In the genomic region with DNA sequence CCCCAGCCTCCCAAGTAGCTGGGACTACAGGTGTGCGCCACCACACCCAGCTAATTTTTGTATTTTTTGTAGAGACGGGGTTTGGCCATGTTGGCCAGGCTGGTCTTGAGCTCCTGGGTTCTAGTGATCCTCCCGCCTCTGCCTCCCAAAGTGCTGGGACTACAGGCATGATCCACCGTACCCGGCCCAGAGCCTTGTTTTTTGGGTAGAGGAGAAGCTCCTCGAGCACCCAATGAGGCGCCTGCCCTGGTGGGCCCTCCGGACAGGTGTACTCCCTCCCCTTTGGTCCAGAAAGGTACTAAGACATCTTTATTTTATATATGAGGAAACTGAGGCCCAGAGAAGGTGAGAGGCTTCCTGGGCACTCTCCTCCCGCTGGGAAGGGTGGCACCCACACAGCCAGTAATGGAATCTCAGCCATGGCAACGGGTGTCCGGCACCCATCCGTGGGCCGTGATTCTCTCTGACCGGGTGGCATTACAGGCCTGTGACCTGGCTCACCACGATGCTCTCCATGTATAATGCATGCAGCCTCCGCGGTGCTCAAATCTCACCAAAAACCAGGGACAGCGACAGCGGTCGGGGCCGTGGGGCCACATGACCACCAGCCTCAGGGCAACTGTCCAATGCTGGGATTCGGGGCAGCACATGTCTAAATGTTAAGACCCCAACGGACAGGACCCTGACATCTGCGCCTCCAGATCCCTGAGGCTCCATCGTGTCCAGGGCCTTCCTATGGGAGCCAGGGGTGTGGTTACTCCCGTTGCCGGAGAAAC, we compare ENCODE assay signal across 18 cellular contexts. TPM values are rescaled to one million over a fixed set of nuclear protein-coding genes. Genes with fewer than 3 reads are reported as not detected.
DNase-seq lines count a peak whose midpoint lies in the region; ATAC-seq and TF ChIP-seq lines count a peak whose summit lies in the region.
"Had no signal": no experiment of that assay in that cellular context is flagged by ENCODE, and none has a peak within 500 bp of the region (broad histone marks: within the 10 kb centered on the region; RNA-seq: fewer than 3 reads in every experiment).

No MANE protein-coding gene starts in this region.

- ATAC-seq in Right ventricle myocardium superior (ENCODE audit: poor library complexity) (no peak), lower lobe of right lung (no peak), HG03025 (IDR thresholded peaks at IDR 0.05; ENCODE audit: low FRiP score, unreplicated experiment) (no peak)

- no peaks in the 10 kb centered on the region for H3K9me3 ChIP-seq in lower lobe of right lung
- H3K9me3 ChIP-seq: BLaER1, Caco-2 had no signal

- H3K4me1 Mint-ChIP-seq in glutamatergic neuron (ENCODE audit: low read depth, unreplicated experiment) = peaks cover 3% of the 10 kb centered on the region
- no peaks in the 10 kb centered on the region for H3K4me1 Mint-ChIP-seq in T-helper 2 cell treated with Interferon-gamma antibody and Interleukin-4, amounts not matched to agents 5 μg/mL and 100 μg/mL, for 36 hours (ENCODE audit: low read depth)
- H3K4me1 Mint-ChIP-seq: CD8-positive, alpha-beta memory T cell had no signal

- intact Hi-C loops in Right ventricle myocardium superior (cut with DNase I) = no loop called here
- intact Hi-C loops in cardiac septum (cut with DNase I) = loop anchor here (5.0 kb wide), 1 partner anchor 141 kb away; no protein-coding TSS in a partner anchor
- intact Hi-C loops in lower lobe of right lung (cut with DNase I) = no loop called here
- intact Hi-C loops in posterior vena cava (cut with DNase I) = loop anchor here in 1 of 2 donors (10.0 kb wide), 1 partner anchor 133 kb away; no protein-coding TSS in a partner anchor

- H3K36me3 Mint-ChIP-seq in glutamatergic neuron (ENCODE audit: unreplicated experiment) = no peaks in the 10 kb centered on the region
- H3K36me3 Mint-ChIP-seq in T-helper 2 cell treated with Interferon-gamma antibody and Interleukin-4, amounts not matched to agents 5 μg/mL and 100 μg/mL, for 36 hours (ENCODE audit: low read depth) = no peaks in the 10 kb centered on the region
- H3K36me3 Mint-ChIP-seq: CD8-positive, alpha-beta memory T cell had no signal

- TF ChIP-seq CTCF in glutamatergic neuron (IDR thresholded peaks at IDR 0.05; ENCODE audit: partially characterized antibody, unreplicated experiment) (no peak), lower lobe of right lung (IDR thresholded peaks at IDR 0.05) (no peak)

- no peak overlapping the region for H3K27ac Mint-ChIP-seq in glutamatergic neuron (ENCODE audit: unreplicated experiment)
- no peak overlapping the region for H3K27ac Mint-ChIP-seq in T-helper 2 cell treated with Interferon-gamma antibody and Interleukin-4, amounts not matched to agents 5 μg/mL and 100 μg/mL, for 36 hours
- H3K27ac Mint-ChIP-seq: CD8-positive, alpha-beta memory T cell; HFFc6 had no signal

- DNase-seq in Right ventricle myocardium superior (peak; percentile 37), cardiac septum (ENCODE audit: low spot score) (no peak), glutamatergic neuron (peak; percentile 10), lower lobe of right lung (peak; percentile 42), posterior vena cava (ENCODE audit: low spot score) (peak; percentile 71), DMS53 (lab: John Stamatoyannopoulos, UW) (no peak)
- DNase-seq in T-helper 2 cell treated with Interferon-gamma antibody and Interleukin-4, amounts not matched to agents 5 μg/mL and 100 μg/mL, for 36 hours (ENCODE audit: low spot score) = no peak
- DNase-seq: 8988T; AML-193; Caco-2; CD8-positive, alpha-beta memory T cell; GF-D8; HCEC 1CT; HFFc6 had no signal

- peaks cover 9% of the 10 kb centered on the region for H3K27me3 Mint-ChIP-seq in glutamatergic neuron (ENCODE audit: unreplicated experiment)
- H3K27me3 Mint-ChIP-seq in T-helper 2 cell treated with Interferon-gamma antibody and Interleukin-4, amounts not matched to agents 5 μg/mL and 100 μg/mL, for 36 hours (ENCODE audit: low read depth) = peaks cover 4% of the 10 kb centered on the region

- peaks cover 1% of the 10 kb centered on the region for H3K9me3 Mint-ChIP-seq in glutamatergic neuron (ENCODE audit: unreplicated experiment)
- H3K9me3 Mint-ChIP-seq in T-helper 2 cell treated with Interferon-gamma antibody and Interleukin-4, amounts not matched to agents 5 μg/mL and 100 μg/mL, for 36 hours = no peaks in the 10 kb centered on the region
- H3K9me3 Mint-ChIP-seq: CD8-positive, alpha-beta memory T cell; HFFc6 had no signal

- H3K4me3 Mint-ChIP-seq in glutamatergic neuron (ENCODE audit: unreplicated experiment) = no peak overlapping the region
- H3K4me3 Mint-ChIP-seq in T-helper 2 cell treated with Interferon-gamma antibody and Interleukin-4, amounts not matched to agents 5 μg/mL and 100 μg/mL, for 36 hours = no peak overlapping the region
- H3K4me3 Mint-ChIP-seq: CD8-positive, alpha-beta memory T cell; HFFc6 had no signal

- H3K36me3 ChIP-seq in lower lobe of right lung = no peaks in the 10 kb centered on the region
- H3K36me3 ChIP-seq: BLaER1 had no signal

- H3K4me1 ChIP-seq in lower lobe of right lung = no peaks in the 10 kb centered on the region
- H3K4me1 ChIP-seq: Caco-2 had no signal

- H3K4me3 ChIP-seq in lower lobe of right lung = no peak overlapping the region
- H3K4me3 ChIP-seq: BLaER1 had no signal

- peaks cover 17% of the 10 kb centered on the region for H3K27me3 ChIP-seq in lower lobe of right lung (ENCODE audit: low read depth)
- H3K27me3 ChIP-seq: BLaER1 had no signal

- H3K27ac ChIP-seq in lower lobe of right lung = no peak overlapping the region

RNA-seq across cellular contexts. Expression of gene KLHL30, which starts 16.8 kb away (rescaled TPM):
- total RNA-seq in Right ventricle myocardium superior (20.0 TPM), cardiac septum (14.3 TPM), glutamatergic neuron (ENCODE audit: unreplicated experiment) (3.5 TPM), lower lobe of right lung (0.71 TPM), posterior vena cava (10 to 100 TPM in 1 of 2 donors, 1 to 10 TPM in 1; 9.6 to 10.7 TPM)
- total RNA-seq: CD8-positive, alpha-beta memory T cell; H4 had no signal

RNA-seq across cellular contexts. Expression of gene ESPNL, which starts 21.6 kb away (rescaled TPM):
- not detected for total RNA-seq in Right ventricle myocardium superior
- 0.08 TPM for total RNA-seq in cardiac septum
- 0.81 TPM for total RNA-seq in glutamatergic neuron (ENCODE audit: unreplicated experiment)
- 0.09 TPM for total RNA-seq in lower lobe of right lung
- 1 to 10 TPM in 1 of 2 donors, under 1 TPM in 1; 0.24 to 3.0 TPM for total RNA-seq in posterior vena cava
- total RNA-seq: Caco-2; CD8-positive, alpha-beta memory T cell; H4; HT-29 had no signal

RNA-seq across cellular contexts. Expression of gene ERFE, which starts 37.1 kb away (rescaled TPM):
- total RNA-seq in Right ventricle myocardium superior (not detected), cardiac septum (0.62 TPM), glutamatergic neuron (ENCODE audit: unreplicated experiment) (12.2 TPM), lower lobe of right lung (not detected), posterior vena cava (1 to 10 TPM in 1 of 2 donors, under 1 TPM in 1; 0.79 to 2.3 TPM)

Comparison
In these comparisons a context has a peak if more than half of its experiments do, and no peak if none do; other contexts are left out.
1. DNase-seq: peak in Right ventricle myocardium superior (single experiment), glutamatergic neuron (single experiment), lower lobe of right lung (single experiment) and posterior vena cava (single experiment); none in cardiac septum (single experiment), T-helper 2 cell treated with Interferon-gamma antibody and Interleukin-4, amounts not matched to agents 5 μg/mL and 100 μg/mL, for 36 hours (single experiment) and DMS53 (single experiment).